Comparison of ENCODE assay signal across 1 cellular context in genomic region chr10:4780782-4781181, GRCh38.
TF ChIP-seq lines count a peak whose summit lies in the region.

No MANE protein-coding gene starts in this region.

TF ChIP-seq in HEK293, 187 proteins besides CTCF, POLR2A, EP300 and RAD21 (continued from another document):
- TF ChIP-seq SETDB1 (IDR thresholded peaks at IDR 0.05; ENCODE audit: insufficient read length, low read length) (no peak), ZNF114 (tag by site-specific recombination; IDR thresholded peaks at IDR 0.05) (no peak), PRDM1 (tag by site-specific recombination; IDR thresholded peaks at IDR 0.05) (peak; percentile 79), ZNF449 (tag by site-specific recombination; IDR thresholded peaks at IDR 0.05) (no peak), OSR2 (tag by site-specific recombination; IDR thresholded peaks at IDR 0.05) (peak; percentile 26; the same call in 1 of the 2 replicates), ZFP37 (tag by site-specific recombination; IDR thresholded peaks at IDR 0.05) (no peak), ZNF157 (tag by site-specific recombination; IDR thresholded peaks at IDR 0.05) (no peak), ELK4 (IDR thresholded peaks at IDR 0.05; ENCODE audit: borderline replicate concordance, low read depth, low read length) (no peak), HIC1 (tag by site-specific recombination; IDR thresholded peaks at IDR 0.05) (peak; percentile 47; the same call in 1 of the 2 replicates), ZNF423 (tag by site-specific recombination; IDR thresholded peaks at IDR 0.05) (no peak), ZNF624 (tag by site-specific recombination; IDR thresholded peaks at IDR 0.05) (no peak), INSM2 (tag by site-specific recombination; IDR thresholded peaks at IDR 0.05) (peak; percentile 46; the same call in 1 of the 2 replicates), TSHZ1 (tag by site-specific recombination; IDR thresholded peaks at IDR 0.05; ENCODE audit: borderline replicate concordance) (0 out of 2 replicates have a peak, but pooled peaks have one; percentile 37), ZNF747 (tag by site-specific recombination; IDR thresholded peaks at IDR 0.05) (no peak), ZNF791 (tag by site-specific recombination; IDR thresholded peaks at IDR 0.05) (no peak)
